26 cellular contexts compared by ENCODE assay signal in genomic region chr17:5640726-5641125, GRCh38.
"Had no signal": no experiment of that assay in that cellular context is flagged by ENCODE, and none has a peak within 500 bp of the region (broad histone marks: within the 10 kb centered on the region; RNA-seq: fewer than 3 reads in every experiment).

No MANE protein-coding gene starts in this region.

- H3K9me3 Mint-ChIP-seq: dendritic cell treated with granulocyte-macrophage colony-stimulating factor and Interleukin-4, amounts not matched to agents 40 ng/mL and 50 ng/mL, for 4 days; effector memory CD8-positive, alpha-beta T cell; endodermal cell; mesothelial cell of epicardium; naive B cell had no signal

- H3K27ac ChIP-seq: coronary artery, epithelial cell of prostate, esophagus muscularis mucosa, gastrocnemius medialis, heart right ventricle, left lung, lower lobe of right lung had no signal

- DNase-seq: effector CD8-positive, alpha-beta T cell; effector memory CD8-positive, alpha-beta T cell; erythroblast; foreskin melanocyte; gastrocnemius medialis; glutamatergic neuron; head of caudate nucleus; heart right ventricle; hippocampal formation; left cardiac atrium; left lung; left ventricle myocardium superior; lower lobe of right lung; mesenchymal stem cell; mucosa of descending colon; naive B cell had no signal

- H3K4me3 Mint-ChIP-seq: dendritic cell treated with granulocyte-macrophage colony-stimulating factor and Interleukin-4, amounts not matched to agents 40 ng/mL and 50 ng/mL, for 4 days; effector memory CD8-positive, alpha-beta T cell; endodermal cell; mesothelial cell of epicardium; naive B cell had no signal

- H3K4me1 Mint-ChIP-seq: mesothelial cell of epicardium, naive B cell had no signal

- H3K4me1 ChIP-seq: esophagus muscularis mucosa, heart right ventricle, left lung, lower lobe of right lung had no signal

- H3K27ac Mint-ChIP-seq: dendritic cell treated with granulocyte-macrophage colony-stimulating factor and Interleukin-4, amounts not matched to agents 40 ng/mL and 50 ng/mL, for 4 days; effector memory CD8-positive, alpha-beta T cell; endodermal cell; mesothelial cell of epicardium; naive B cell had no signal

- H3K9me3 ChIP-seq: esophagus muscularis mucosa, gastrocnemius medialis, heart right ventricle, left lung, lower lobe of right lung, mucosa of descending colon had no signal

- ATAC-seq: effector memory CD8-positive, alpha-beta T cell; gastrocnemius medialis; heart right ventricle; left cardiac atrium; left lung; left ventricle myocardium superior; lower lobe of right lung; mucosa of descending colon had no signal

- H3K27me3 ChIP-seq: gastrocnemius medialis had no signal

- FAIRE-seq: colon, endometrium, islet of Langerhans, keratinocyte had no signal

- H3K36me3 Mint-ChIP-seq: mesothelial cell of epicardium, naive B cell had no signal

- H3K36me3 ChIP-seq: esophagus muscularis mucosa, gastrocnemius medialis, heart right ventricle, left lung, lower lobe of right lung had no signal

- H3K4me3 ChIP-seq: coronary artery, esophagus muscularis mucosa, gastrocnemius medialis, heart right ventricle, left lung, lower lobe of right lung, mucosa of descending colon had no signal
